ENCODE assay signal across 20 cellular contexts in genomic region chr4:8602686-8603430, GRCh38. TPM values are rescaled to one million over a fixed set of nuclear protein-coding genes. Genes with fewer than 3 reads are reported as not detected.
DNase-seq lines count a peak whose midpoint lies in the region; TF ChIP-seq lines count a peak whose summit lies in the region.
"Had no signal": no experiment of that assay in that cellular context is flagged by ENCODE, and none has a peak within 500 bp of the region (broad histone marks: within the 10 kb centered on the region; RNA-seq: fewer than 3 reads in every experiment).

No MANE protein-coding gene starts in this region.

- peak overlapping the region in 1 of 11 experiments; percentile 44; a peak in 1 of 22 replicates for H3K27ac ChIP-seq in BLaER1 treated with 17β-estradiol and CSF1 and Interleukin-3, amounts not matched to agents 10 nM and 100 nM
- no peak overlapping the region for H3K27ac ChIP-seq in breast epithelium
- H3K27ac ChIP-seq: GM23248, HL-60 had no signal

- peaks cover 0 to 27% (median 0%) of the 10 kb centered on the region in 11 experiments; a peak in 7 of 22 replicates for H3K27me3 ChIP-seq in BLaER1 treated with 17β-estradiol and CSF1 and Interleukin-3, amounts not matched to agents 10 nM and 100 nM
- H3K27me3 ChIP-seq in breast epithelium = peaks cover 0 to 12% of the 10 kb centered on the region in 2 donors

- H3K4me2 ChIP-seq in BLaER1 treated with 17β-estradiol and CSF1 and Interleukin-3, amounts not matched to agents 10 nM and 100 nM = peak overlapping the region; percentile 53 to 94 (median 79)

- peak overlapping the region in 2 of 10 experiments; percentile 15 to 23; a peak in 3 of 20 replicates for H3K4me3 ChIP-seq in BLaER1 treated with 17β-estradiol and CSF1 and Interleukin-3, amounts not matched to agents 10 nM and 100 nM
- H3K4me3 ChIP-seq in NB4 (ENCODE audit: low read depth, low read length) (no peak overlapping the region), breast epithelium (no peak overlapping the region)
- H3K4me3 ChIP-seq: GM23248, K562 had no signal

- peaks cover 2% of the 10 kb centered on the region for H3K4me1 Mint-ChIP-seq in endothelial cell (ENCODE audit: unreplicated experiment)
- H3K4me1 Mint-ChIP-seq: CD4-positive, CD25-positive, alpha-beta regulatory T cell; CD8-positive, alpha-beta memory T cell had no signal

- H3K36me3 Mint-ChIP-seq in endothelial cell (ENCODE audit: low read depth, unreplicated experiment) = no peaks in the 10 kb centered on the region
- H3K36me3 Mint-ChIP-seq: CD4-positive, CD25-positive, alpha-beta regulatory T cell; CD8-positive, alpha-beta memory T cell had no signal

- H3K4me3 Mint-ChIP-seq in endothelial cell (ENCODE audit: unreplicated experiment) = no peak overlapping the region
- H3K4me3 Mint-ChIP-seq: CD4-positive, CD25-positive, alpha-beta regulatory T cell; CD8-positive, alpha-beta memory T cell had no signal

- H3K9me3 ChIP-seq in BLaER1 treated with 17β-estradiol and CSF1 and Interleukin-3, amounts not matched to agents 10 nM and 100 nM (replicated peaks in 1 of 11) = no peaks in the 10 kb centered on the region
- no peaks in the 10 kb centered on the region for H3K9me3 ChIP-seq in breast epithelium

- H3K27me3 Mint-ChIP-seq in endothelial cell (ENCODE audit: unreplicated experiment) = peaks cover 6% of the 10 kb centered on the region
- H3K27me3 Mint-ChIP-seq: CD4-positive, CD25-positive, alpha-beta regulatory T cell had no signal

- no peak for TF ChIP-seq CTCF in NB4 (IDR thresholded peaks at IDR 0.05; ENCODE audit: low read depth, low read length)
- no peak for TF ChIP-seq CTCF in endothelial cell (IDR thresholded peaks at IDR 0.05; ENCODE audit: unreplicated experiment)
- no peak for TF ChIP-seq CTCF in breast epithelium (IDR thresholded peaks at IDR 0.05)

- H4K20me1 ChIP-seq in BLaER1 treated with 17β-estradiol and CSF1 and Interleukin-3, amounts not matched to agents 10 nM and 100 nM = peaks cover 0 to 22% (median 0%) of the 10 kb centered on the region in 11 experiments; a peak in 6 of 22 replicates

- H3K9me3 Mint-ChIP-seq in endothelial cell (ENCODE audit: unreplicated experiment) = no peaks in the 10 kb centered on the region
- H3K9me3 Mint-ChIP-seq: CD4-positive, CD25-positive, alpha-beta regulatory T cell; CD8-positive, alpha-beta memory T cell had no signal

- intact Hi-C loops in breast epithelium (cut with DNase I; ENCODE audit: low total_unique reads) = no loop called here

- TF ChIP-seq POLR2A in NB4 (IDR thresholded peaks at IDR 0.05; ENCODE audit: extremely low read depth, insufficient read length) = no peak
- no peak for TF ChIP-seq POLR2A in breast epithelium (IDR thresholded peaks at IDR 0.05)

- no peaks in the 10 kb centered on the region for H3K36me3 ChIP-seq in BLaER1 treated with 17β-estradiol and CSF1 and Interleukin-3, amounts not matched to agents 10 nM and 100 nM
- H3K36me3 ChIP-seq in breast epithelium = no peaks in the 10 kb centered on the region

- H3K27ac Mint-ChIP-seq in endothelial cell (ENCODE audit: unreplicated experiment) = peak overlapping the region; percentile 52
- H3K27ac Mint-ChIP-seq: CD4-positive, CD25-positive, alpha-beta regulatory T cell; CD8-positive, alpha-beta memory T cell had no signal

- DNase-seq in NB4 (ENCODE audit: low read depth) = peak; percentile 63
- DNase-seq in endothelial cell (ENCODE audit: low spot score) = no peak
- no peak for DNase-seq in breast epithelium (ENCODE audit: low spot score in 2 of 2)
- DNase-seq in stimulated activated CD4-positive, alpha-beta T cell treated with anti-CD3 and anti-CD28 coated beads, Interleukin-12 subunit alpha, Interleukin-12 subunit beta, amount 100 ng/mL, for 4 hours = no peak
- no peak for DNase-seq in GM03348 (ENCODE audit: low spot score)
- no peak for DNase-seq in HT-29 (ENCODE audit: low spot score)
- DNase-seq: 8988T; C1 segment of cervical spinal cord; CD4-positive, CD25-positive, alpha-beta regulatory T cell; CD8-positive, alpha-beta memory T cell; COR-L47; DMS 273 treated with DMSO at 0.1 percent for 48 hours; GM23248; HCEC 1CT; IMR-90 had no signal

- H3K4me1 ChIP-seq in BLaER1 treated with 17β-estradiol and CSF1 and Interleukin-3, amounts not matched to agents 10 nM and 100 nM = peaks cover 43 to 91% (median 78%) of the 10 kb centered on the region in 10 experiments
- no peaks in the 10 kb centered on the region for H3K4me1 ChIP-seq in breast epithelium

- peak overlapping the region in 2 of 11 experiments; percentile 5 to 16; a peak in 2 of 22 replicates for H3K9ac ChIP-seq in BLaER1 treated with 17β-estradiol and CSF1 and Interleukin-3, amounts not matched to agents 10 nM and 100 nM
- H3K9ac ChIP-seq: GM23248 had no signal

RNA-seq across cellular contexts. Expression of gene CPZ, which starts 10.3 kb away (rescaled TPM):
- total RNA-seq in endothelial cell (ENCODE audit: unreplicated experiment) = 0.90 TPM
- 10 to 100 TPM in 1 of 3 donors, 1 to 10 TPM in 2; 2.9 to 13.4 (median 7.5) TPM for total RNA-seq in breast epithelium
- total RNA-seq in HT-29 (2014; rRNA removed; shearing (Covaris generic)) = not detected in 2 replicates
- total RNA-seq: CD4-positive, CD25-positive, alpha-beta regulatory T cell; CD8-positive, alpha-beta memory T cell had no signal

RNA-seq across cellular contexts. Expression of gene GPR78, which starts 22.7 kb away (rescaled TPM):
- total RNA-seq in endothelial cell (ENCODE audit: unreplicated experiment) (not detected), breast epithelium (under 1 TPM in 2 of 3 donors, not detected in 1; 0.15 to 0.33 TPM)
- not detected in 2 replicates for total RNA-seq in HT-29 (2014; rRNA removed; shearing (Covaris generic))
- total RNA-seq: A673; CD4-positive, CD25-positive, alpha-beta regulatory T cell; CD8-positive, alpha-beta memory T cell; GM23248; H4 had no signal
